ENCODE assay signal across 14 cellular contexts in genomic region chr2:83251473-83251872, GRCh38.
DNase-seq lines count a peak whose midpoint lies in the region; ATAC-seq and TF ChIP-seq lines count a peak whose summit lies in the region.
"Had no signal": no experiment of that assay in that cellular context is flagged by ENCODE, and none has a peak within 500 bp of the region (broad histone marks: within the 10 kb centered on the region; RNA-seq: fewer than 3 reads in every experiment).

No MANE protein-coding gene starts in this region.

- H3K27me3 Mint-ChIP-seq in nephron progenitor cell (ENCODE audit: low read depth, poor library complexity): no peaks in the 10 kb centered on the region
- H3K27me3 Mint-ChIP-seq: CD4-positive, CD25-positive, alpha-beta regulatory T cell had no signal

- peaks cover 24% of the 10 kb centered on the region for H3K9me3 Mint-ChIP-seq in nephron progenitor cell

- H3K9me3 ChIP-seq in OCI-LY3 (ENCODE audit: insufficient read depth, low read length): no peaks in the 10 kb centered on the region

- peak overlapping the region; percentile 25; the same call in 1 of the 2 replicates for H2AFZ ChIP-seq in OCI-LY3 (ENCODE audit: low read depth, low read length)
- H2AFZ ChIP-seq: GM23248 had no signal

- H3K4me1 ChIP-seq in OCI-LY3 (ENCODE audit: low read length): no peaks in the 10 kb centered on the region
- H3K4me1 ChIP-seq: BLaER1 treated with 17β-estradiol and CSF1 and Interleukin-3, amounts not matched to agents 10 nM and 100 nM had no signal

- no peak overlapping the region for H3K27ac ChIP-seq in OCI-LY3 (ENCODE audit: low read length)
- H3K27ac ChIP-seq: BLaER1 treated with 17β-estradiol and CSF1 and Interleukin-3, amounts not matched to agents 10 nM and 100 nM; GM23248 had no signal

- H3K36me3 ChIP-seq in OCI-LY3 (replicated peaks; ENCODE audit: low read depth, low read length): no peaks in the 10 kb centered on the region
- H3K36me3 ChIP-seq: BLaER1 treated with 17β-estradiol and CSF1 and Interleukin-3, amounts not matched to agents 10 nM and 100 nM had no signal

- H3K27ac Mint-ChIP-seq in nephron progenitor cell: no peak overlapping the region

- TF ChIP-seq CTCF in OCI-LY3 (IDR thresholded peaks at IDR 0.05; ENCODE audit: low read depth, low read length): no peak
- no peak for TF ChIP-seq CTCF in nephron progenitor cell (IDR thresholded peaks at IDR 0.05)

- H3K4me3 Mint-ChIP-seq in nephron progenitor cell: no peak overlapping the region
- H3K4me3 Mint-ChIP-seq: CD4-positive, CD25-positive, alpha-beta regulatory T cell had no signal

- no peaks in the 10 kb centered on the region for H3K36me3 Mint-ChIP-seq in nephron progenitor cell (ENCODE audit: low read depth)
- H3K36me3 Mint-ChIP-seq: CD4-positive, CD25-positive, alpha-beta regulatory T cell had no signal

- H3K27me3 ChIP-seq in OCI-LY3 (ENCODE audit: low read depth, low read length): no peaks in the 10 kb centered on the region
- H3K27me3 ChIP-seq: BLaER1 treated with 17β-estradiol and CSF1 and Interleukin-3, amounts not matched to agents 10 nM and 100 nM had no signal

- ATAC-seq in SK-N-SH treated with all-trans-retinoic acid at 6 μM for 48 hours: no peak
- ATAC-seq in GM19023 (IDR thresholded peaks at IDR 0.05; ENCODE audit: unreplicated experiment): no peak
- ATAC-seq: K562 had no signal

- no peak overlapping the region for H3K4me3 ChIP-seq in OCI-LY3 (ENCODE audit: low read length)
- H3K4me3 ChIP-seq: BLaER1 treated with 17β-estradiol and CSF1 and Interleukin-3, amounts not matched to agents 10 nM and 100 nM; GM23248; K562 had no signal

- H4K20me1 ChIP-seq in OCI-LY3 (ENCODE audit: insufficient read depth, low read length): no peaks in the 10 kb centered on the region
- H4K20me1 ChIP-seq: BLaER1 treated with 17β-estradiol and CSF1 and Interleukin-3, amounts not matched to agents 10 nM and 100 nM had no signal

- H3K4me2 ChIP-seq in OCI-LY3 (ENCODE audit: low read length): no peak overlapping the region
- H3K4me2 ChIP-seq: BLaER1 treated with 17β-estradiol and CSF1 and Interleukin-3, amounts not matched to agents 10 nM and 100 nM had no signal

- H3K4me1 Mint-ChIP-seq in nephron progenitor cell: no peaks in the 10 kb centered on the region
- H3K4me1 Mint-ChIP-seq: CD4-positive, CD25-positive, alpha-beta regulatory T cell had no signal

- DNase-seq in ELR (ENCODE audit: low read depth) (peak; percentile 49), foreskin melanocyte (peak; percentile 1), nephron progenitor cell (no peak), UCSD-AML1 (lab: John Stamatoyannopoulos, UW; ENCODE audit: unreplicated experiment) (no peak)
- DNase-seq: ACHN; CD4-positive, CD25-positive, alpha-beta regulatory T cell; DMS79 treated with DMSO at 0.1 percent for 48 hours; GM23248; Karpas-422 had no signal

- H3K9ac ChIP-seq in OCI-LY3 (ENCODE audit: low read length): no peak overlapping the region
- H3K9ac ChIP-seq: BLaER1 treated with 17β-estradiol and CSF1 and Interleukin-3, amounts not matched to agents 10 nM and 100 nM; GM23248 had no signal

- no peaks in the 10 kb centered on the region for H3K79me2 ChIP-seq in OCI-LY3 (ENCODE audit: low read length)

TF ChIP-seq in SK-N-SH treated with all-trans-retinoic acid at 6 μM for 48 hours, 23 proteins besides CTCF, POLR2A, EP300 and RAD21:
- TF ChIP-seq CSRNP3 (CRISPR knock-in tag; IDR thresholded peaks at IDR 0.05): no peak
- no peak for TF ChIP-seq TOX (CRISPR knock-in tag; IDR thresholded peaks at IDR 0.05; ENCODE audit: borderline replicate concordance)
- TF ChIP-seq RARB (CRISPR knock-in tag; IDR thresholded peaks at IDR 0.05): no peak
- no peak for TF ChIP-seq ZFP3 (CRISPR knock-in tag; IDR thresholded peaks at IDR 0.05)
- no peak for TF ChIP-seq POU6F1 (CRISPR knock-in tag; IDR thresholded peaks at IDR 0.05; ENCODE audit: borderline replicate concordance, low read depth)
- no peak for TF ChIP-seq ESRRG (CRISPR knock-in tag; IDR thresholded peaks at IDR 0.05)
- no peak for TF ChIP-seq OSR1 (CRISPR knock-in tag; IDR thresholded peaks at IDR 0.05)
- no peak for TF ChIP-seq ZNF70 (CRISPR knock-in tag; IDR thresholded peaks at IDR 0.05)
- TF ChIP-seq CREB5 (CRISPR knock-in tag; IDR thresholded peaks at IDR 0.05; ENCODE audit: low read depth): no peak
- no peak for TF ChIP-seq SNAI2 (CRISPR knock-in tag; IDR thresholded peaks at IDR 0.05)
- no peak for TF ChIP-seq ZC3H10 (CRISPR knock-in tag; IDR thresholded peaks at IDR 0.05)
- TF ChIP-seq PPARA (CRISPR knock-in tag; IDR thresholded peaks at IDR 0.05; ENCODE audit: borderline replicate concordance): no peak
- TF ChIP-seq ZNF565 (CRISPR knock-in tag; conservative IDR thresholded peaks at IDR 0.05; ENCODE audit: low read depth): no peak
- TF ChIP-seq CSDC2 (CRISPR knock-in tag; IDR thresholded peaks at IDR 0.05): no peak
- no peak for TF ChIP-seq PATZ1 (CRISPR knock-in tag; IDR thresholded peaks at IDR 0.05; ENCODE audit: borderline replicate concordance)

Comparison
In these comparisons a context has a peak if more than half of its experiments do, and no peak if none do; other contexts are left out.
1. DNase-seq: peak in ELR (single experiment) and foreskin melanocyte (single experiment); none in nephron progenitor cell (single experiment) and UCSD-AML1 (single experiment).